Comparison of ENCODE assay signal across 1 cellular context in the genomic region with DNA sequence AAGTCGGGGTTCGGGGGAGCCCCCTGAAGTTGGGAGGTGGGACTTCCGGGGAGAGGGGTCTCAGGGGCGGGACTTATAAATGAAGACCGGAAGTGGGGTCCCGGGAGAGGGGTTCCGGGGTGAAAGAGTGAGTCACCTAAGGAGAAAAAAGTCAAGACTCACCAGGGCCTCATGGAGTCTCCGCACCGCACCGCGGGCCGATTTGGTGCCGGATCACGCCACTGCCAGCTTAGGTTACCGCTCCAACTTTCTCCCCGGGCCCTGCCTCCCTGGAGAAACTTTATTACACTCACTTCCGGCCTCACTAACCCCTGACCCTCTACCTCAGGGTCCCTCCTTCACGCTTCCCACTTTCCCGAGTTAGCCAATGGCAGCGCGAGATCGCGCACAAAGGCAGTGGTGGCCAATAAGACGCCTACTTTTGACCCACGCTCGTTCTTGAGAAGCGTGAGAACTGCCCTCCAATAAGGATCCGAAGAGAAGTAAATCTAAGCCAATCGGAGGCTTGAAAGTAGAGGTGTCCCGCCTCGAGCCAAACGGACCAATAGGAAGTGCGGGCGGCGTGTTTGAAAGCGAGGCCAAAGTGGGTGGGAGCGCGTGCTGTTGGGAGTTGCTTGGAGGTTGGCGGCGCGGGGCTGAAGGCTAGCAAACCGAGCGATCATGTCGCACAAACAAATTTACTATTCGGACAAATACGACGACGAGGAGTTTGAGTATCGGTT.
TF ChIP-seq lines count a peak whose summit lies in the region.

A gene (plus strand): TSS at position 596 of the 722 bp plus-strand sequence. CDS start 65 bp downstream, at position 661.

TF ChIP-seq in K562, 482 proteins besides CTCF, POLR2A, EP300 and RAD21 (continued from another document and continues in another):
- TF ChIP-seq, protein P1, sequence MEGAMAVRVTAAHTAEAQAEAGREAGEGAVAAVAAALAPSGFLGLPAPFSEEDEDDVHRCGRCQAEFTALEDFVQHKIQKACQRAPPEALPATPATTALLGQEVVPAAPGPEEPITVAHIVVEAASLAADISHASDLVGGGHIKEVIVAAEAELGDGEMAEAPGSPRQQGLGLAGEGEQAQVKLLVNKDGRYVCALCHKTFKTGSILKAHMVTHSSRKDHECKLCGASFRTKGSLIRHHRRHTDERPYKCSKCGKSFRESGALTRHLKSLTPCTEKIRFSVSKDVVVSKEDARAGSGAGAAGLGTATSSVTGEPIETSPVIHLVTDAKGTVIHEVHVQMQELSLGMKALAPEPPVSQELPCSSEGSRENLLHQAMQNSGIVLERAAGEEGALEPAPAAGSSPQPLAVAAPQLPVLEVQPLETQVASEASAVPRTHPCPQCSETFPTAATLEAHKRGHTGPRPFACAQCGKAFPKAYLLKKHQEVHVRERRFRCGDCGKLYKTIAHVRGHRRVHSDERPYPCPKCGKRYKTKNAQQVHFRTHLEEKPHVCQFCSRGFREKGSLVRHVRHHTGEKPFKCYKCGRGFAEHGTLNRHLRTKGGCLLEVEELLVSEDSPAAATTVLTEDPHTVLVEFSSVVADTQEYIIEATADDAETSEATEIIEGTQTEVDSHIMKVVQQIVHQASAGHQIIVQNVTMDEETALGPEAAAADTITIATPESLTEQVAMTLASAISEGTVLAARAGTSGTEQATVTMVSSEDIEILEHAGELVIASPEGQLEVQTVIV (CRISPR knock-in tag; IDR thresholded peaks at IDR 0.05; ENCODE audit: borderline replicate concordance) = no peak
- TF ChIP-seq, protein P2, sequence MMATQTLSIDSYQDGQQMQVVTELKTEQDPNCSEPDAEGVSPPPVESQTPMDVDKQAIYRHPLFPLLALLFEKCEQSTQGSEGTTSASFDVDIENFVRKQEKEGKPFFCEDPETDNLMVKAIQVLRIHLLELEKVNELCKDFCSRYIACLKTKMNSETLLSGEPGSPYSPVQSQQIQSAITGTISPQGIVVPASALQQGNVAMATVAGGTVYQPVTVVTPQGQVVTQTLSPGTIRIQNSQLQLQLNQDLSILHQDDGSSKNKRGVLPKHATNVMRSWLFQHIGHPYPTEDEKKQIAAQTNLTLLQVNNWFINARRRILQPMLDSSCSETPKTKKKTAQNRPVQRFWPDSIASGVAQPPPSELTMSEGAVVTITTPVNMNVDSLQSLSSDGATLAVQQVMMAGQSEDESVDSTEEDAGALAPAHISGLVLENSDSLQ (IDR thresholded peaks at IDR 0.05) = peak; percentile 85
- TF ChIP-seq POLR2AphosphoS5 (IDR thresholded peaks at IDR 0.05; ENCODE audit: control insufficient read depth, insufficient read depth, low read depth, low read length) (peak; percentile 4; the same call in 1 of the 2 replicates), ZBTB1 (CRISPR knock-in tag; IDR thresholded peaks at IDR 0.05; ENCODE audit: borderline replicate concordance, low read depth) (0 out of 2 replicates have a peak, but pooled peaks have one; percentile 56), PHF20 (IDR thresholded peaks at IDR 0.05; ENCODE audit: partially characterized antibody) (peak; percentile 73), C11orf30 (IDR thresholded peaks at IDR 0.05; ENCODE audit: low read depth) (peak; percentile 83), ASH1L (IDR thresholded peaks at IDR 0.05; ENCODE audit: borderline replicate concordance, low read depth, partially characterized antibody) (peak; percentile 98), SRSF7 (optimal IDR thresholded peaks at IDR 0.05; ENCODE audit: low read depth, low read length) (no peak), FOXM1 (IDR thresholded peaks at IDR 0.05; ENCODE audit: low read depth) (peak; percentile 99), FOXM1 (CRISPR knock-in tag; IDR thresholded peaks at IDR 0.05; ENCODE audit: low read depth) (peak; percentile 81; the same call in 1 of the 2 replicates), RNF2 (IDR thresholded peaks at IDR 0.05) (peak; percentile 91)
- TF ChIP-seq, protein P3, sequence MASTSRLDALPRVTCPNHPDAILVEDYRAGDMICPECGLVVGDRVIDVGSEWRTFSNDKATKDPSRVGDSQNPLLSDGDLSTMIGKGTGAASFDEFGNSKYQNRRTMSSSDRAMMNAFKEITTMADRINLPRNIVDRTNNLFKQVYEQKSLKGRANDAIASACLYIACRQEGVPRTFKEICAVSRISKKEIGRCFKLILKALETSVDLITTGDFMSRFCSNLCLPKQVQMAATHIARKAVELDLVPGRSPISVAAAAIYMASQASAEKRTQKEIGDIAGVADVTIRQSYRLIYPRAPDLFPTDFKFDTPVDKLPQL (IDR thresholded peaks at IDR 0.05; ENCODE audit: extremely low read depth, insufficient read length) = peak; percentile 19
- TF ChIP-seq, protein P4, sequence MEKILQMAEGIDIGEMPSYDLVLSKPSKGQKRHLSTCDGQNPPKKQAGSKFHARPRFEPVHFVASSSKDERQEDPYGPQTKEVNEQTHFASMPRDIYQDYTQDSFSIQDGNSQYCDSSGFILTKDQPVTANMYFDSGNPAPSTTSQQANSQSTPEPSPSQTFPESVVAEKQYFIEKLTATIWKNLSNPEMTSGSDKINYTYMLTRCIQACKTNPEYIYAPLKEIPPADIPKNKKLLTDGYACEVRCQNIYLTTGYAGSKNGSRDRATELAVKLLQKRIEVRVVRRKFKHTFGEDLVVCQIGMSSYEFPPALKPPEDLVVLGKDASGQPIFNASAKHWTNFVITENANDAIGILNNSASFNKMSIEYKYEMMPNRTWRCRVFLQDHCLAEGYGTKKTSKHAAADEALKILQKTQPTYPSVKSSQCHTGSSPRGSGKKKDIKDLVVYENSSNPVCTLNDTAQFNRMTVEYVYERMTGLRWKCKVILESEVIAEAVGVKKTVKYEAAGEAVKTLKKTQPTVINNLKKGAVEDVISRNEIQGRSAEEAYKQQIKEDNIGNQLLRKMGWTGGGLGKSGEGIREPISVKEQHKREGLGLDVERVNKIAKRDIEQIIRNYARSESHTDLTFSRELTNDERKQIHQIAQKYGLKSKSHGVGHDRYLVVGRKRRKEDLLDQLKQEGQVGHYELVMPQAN (IDR thresholded peaks at IDR 0.05; ENCODE audit: borderline replicate concordance) = peak; percentile 99
- TF ChIP-seq, protein P5, sequence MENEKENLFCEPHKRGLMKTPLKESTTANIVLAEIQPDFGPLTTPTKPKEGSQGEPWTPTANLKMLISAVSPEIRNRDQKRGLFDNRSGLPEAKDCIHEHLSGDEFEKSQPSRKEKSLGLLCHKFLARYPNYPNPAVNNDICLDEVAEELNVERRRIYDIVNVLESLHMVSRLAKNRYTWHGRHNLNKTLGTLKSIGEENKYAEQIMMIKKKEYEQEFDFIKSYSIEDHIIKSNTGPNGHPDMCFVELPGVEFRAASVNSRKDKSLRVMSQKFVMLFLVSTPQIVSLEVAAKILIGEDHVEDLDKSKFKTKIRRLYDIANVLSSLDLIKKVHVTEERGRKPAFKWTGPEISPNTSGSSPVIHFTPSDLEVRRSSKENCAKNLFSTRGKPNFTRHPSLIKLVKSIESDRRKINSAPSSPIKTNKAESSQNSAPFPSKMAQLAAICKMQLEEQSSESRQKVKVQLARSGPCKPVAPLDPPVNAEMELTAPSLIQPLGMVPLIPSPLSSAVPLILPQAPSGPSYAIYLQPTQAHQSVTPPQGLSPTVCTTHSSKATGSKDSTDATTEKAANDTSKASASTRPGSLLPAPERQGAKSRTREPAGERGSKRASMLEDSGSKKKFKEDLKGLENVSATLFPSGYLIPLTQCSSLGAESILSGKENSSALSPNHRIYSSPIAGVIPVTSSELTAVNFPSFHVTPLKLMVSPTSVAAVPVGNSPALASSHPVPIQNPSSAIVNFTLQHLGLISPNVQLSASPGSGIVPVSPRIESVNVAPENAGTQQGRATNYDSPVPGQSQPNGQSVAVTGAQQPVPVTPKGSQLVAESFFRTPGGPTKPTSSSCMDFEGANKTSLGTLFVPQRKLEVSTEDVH (IDR thresholded peaks at IDR 0.05; ENCODE audit: low read depth, partially characterized antibody) = peak; percentile 77
- TF ChIP-seq, protein P6, sequence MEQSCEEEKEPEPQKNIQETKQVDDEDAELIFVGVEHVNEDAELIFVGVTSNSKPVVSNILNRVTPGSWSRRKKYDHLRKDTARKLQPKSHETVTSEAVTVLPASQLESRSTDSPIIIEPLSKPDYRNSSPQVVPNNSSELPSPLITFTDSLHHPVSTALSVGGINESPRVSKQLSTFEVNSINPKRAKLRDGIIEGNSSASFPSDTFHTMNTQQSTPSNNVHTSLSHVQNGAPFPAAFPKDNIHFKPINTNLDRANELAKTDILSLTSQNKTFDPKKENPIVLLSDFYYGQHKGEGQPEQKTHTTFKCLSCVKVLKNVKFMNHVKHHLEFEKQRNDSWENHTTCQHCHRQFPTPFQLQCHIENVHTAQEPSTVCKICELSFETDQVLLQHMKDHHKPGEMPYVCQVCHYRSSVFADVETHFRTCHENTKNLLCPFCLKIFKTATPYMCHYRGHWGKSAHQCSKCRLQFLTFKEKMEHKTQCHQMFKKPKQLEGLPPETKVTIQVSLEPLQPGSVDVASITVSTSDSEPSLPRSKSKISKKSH (CRISPR knock-in tag; IDR thresholded peaks at IDR 0.05) = no peak
- TF ChIP-seq, protein P7, sequence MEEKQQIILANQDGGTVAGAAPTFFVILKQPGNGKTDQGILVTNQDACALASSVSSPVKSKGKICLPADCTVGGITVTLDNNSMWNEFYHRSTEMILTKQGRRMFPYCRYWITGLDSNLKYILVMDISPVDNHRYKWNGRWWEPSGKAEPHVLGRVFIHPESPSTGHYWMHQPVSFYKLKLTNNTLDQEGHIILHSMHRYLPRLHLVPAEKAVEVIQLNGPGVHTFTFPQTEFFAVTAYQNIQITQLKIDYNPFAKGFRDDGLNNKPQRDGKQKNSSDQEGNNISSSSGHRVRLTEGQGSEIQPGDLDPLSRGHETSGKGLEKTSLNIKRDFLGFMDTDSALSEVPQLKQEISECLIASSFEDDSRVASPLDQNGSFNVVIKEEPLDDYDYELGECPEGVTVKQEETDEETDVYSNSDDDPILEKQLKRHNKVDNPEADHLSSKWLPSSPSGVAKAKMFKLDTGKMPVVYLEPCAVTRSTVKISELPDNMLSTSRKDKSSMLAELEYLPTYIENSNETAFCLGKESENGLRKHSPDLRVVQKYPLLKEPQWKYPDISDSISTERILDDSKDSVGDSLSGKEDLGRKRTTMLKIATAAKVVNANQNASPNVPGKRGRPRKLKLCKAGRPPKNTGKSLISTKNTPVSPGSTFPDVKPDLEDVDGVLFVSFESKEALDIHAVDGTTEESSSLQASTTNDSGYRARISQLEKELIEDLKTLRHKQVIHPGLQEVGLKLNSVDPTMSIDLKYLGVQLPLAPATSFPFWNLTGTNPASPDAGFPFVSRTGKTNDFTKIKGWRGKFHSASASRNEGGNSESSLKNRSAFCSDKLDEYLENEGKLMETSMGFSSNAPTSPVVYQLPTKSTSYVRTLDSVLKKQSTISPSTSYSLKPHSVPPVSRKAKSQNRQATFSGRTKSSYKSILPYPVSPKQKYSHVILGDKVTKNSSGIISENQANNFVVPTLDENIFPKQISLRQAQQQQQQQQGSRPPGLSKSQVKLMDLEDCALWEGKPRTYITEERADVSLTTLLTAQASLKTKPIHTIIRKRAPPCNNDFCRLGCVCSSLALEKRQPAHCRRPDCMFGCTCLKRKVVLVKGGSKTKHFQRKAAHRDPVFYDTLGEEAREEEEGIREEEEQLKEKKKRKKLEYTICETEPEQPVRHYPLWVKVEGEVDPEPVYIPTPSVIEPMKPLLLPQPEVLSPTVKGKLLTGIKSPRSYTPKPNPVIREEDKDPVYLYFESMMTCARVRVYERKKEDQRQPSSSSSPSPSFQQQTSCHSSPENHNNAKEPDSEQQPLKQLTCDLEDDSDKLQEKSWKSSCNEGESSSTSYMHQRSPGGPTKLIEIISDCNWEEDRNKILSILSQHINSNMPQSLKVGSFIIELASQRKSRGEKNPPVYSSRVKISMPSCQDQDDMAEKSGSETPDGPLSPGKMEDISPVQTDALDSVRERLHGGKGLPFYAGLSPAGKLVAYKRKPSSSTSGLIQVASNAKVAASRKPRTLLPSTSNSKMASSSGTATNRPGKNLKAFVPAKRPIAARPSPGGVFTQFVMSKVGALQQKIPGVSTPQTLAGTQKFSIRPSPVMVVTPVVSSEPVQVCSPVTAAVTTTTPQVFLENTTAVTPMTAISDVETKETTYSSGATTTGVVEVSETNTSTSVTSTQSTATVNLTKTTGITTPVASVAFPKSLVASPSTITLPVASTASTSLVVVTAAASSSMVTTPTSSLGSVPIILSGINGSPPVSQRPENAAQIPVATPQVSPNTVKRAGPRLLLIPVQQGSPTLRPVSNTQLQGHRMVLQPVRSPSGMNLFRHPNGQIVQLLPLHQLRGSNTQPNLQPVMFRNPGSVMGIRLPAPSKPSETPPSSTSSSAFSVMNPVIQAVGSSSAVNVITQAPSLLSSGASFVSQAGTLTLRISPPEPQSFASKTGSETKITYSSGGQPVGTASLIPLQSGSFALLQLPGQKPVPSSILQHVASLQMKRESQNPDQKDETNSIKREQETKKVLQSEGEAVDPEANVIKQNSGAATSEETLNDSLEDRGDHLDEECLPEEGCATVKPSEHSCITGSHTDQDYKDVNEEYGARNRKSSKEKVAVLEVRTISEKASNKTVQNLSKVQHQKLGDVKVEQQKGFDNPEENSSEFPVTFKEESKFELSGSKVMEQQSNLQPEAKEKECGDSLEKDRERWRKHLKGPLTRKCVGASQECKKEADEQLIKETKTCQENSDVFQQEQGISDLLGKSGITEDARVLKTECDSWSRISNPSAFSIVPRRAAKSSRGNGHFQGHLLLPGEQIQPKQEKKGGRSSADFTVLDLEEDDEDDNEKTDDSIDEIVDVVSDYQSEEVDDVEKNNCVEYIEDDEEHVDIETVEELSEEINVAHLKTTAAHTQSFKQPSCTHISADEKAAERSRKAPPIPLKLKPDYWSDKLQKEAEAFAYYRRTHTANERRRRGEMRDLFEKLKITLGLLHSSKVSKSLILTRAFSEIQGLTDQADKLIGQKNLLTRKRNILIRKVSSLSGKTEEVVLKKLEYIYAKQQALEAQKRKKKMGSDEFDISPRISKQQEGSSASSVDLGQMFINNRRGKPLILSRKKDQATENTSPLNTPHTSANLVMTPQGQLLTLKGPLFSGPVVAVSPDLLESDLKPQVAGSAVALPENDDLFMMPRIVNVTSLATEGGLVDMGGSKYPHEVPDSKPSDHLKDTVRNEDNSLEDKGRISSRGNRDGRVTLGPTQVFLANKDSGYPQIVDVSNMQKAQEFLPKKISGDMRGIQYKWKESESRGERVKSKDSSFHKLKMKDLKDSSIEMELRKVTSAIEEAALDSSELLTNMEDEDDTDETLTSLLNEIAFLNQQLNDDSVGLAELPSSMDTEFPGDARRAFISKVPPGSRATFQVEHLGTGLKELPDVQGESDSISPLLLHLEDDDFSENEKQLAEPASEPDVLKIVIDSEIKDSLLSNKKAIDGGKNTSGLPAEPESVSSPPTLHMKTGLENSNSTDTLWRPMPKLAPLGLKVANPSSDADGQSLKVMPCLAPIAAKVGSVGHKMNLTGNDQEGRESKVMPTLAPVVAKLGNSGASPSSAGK (IDR thresholded peaks at IDR 0.05) = peak; percentile 100
